Comparison of ENCODE assay signal across 1 cellular context in genomic region chr6:161347988-161348627, GRCh38.
TF ChIP-seq lines count a peak whose summit lies in the region.

No MANE protein-coding gene starts in this region.

TF ChIP-seq in K562, 482 proteins besides CTCF, POLR2A, EP300 and RAD21 (continued from another document):
- TF ChIP-seq, protein P1, sequence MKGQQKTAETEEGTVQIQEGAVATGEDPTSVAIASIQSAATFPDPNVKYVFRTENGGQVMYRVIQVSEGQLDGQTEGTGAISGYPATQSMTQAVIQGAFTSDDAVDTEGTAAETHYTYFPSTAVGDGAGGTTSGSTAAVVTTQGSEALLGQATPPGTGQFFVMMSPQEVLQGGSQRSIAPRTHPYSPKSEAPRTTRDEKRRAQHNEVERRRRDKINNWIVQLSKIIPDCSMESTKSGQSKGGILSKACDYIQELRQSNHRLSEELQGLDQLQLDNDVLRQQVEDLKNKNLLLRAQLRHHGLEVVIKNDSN (CRISPR knock-in tag; IDR thresholded peaks at IDR 0.05): peak; percentile 73
- TF ChIP-seq, protein P2, sequence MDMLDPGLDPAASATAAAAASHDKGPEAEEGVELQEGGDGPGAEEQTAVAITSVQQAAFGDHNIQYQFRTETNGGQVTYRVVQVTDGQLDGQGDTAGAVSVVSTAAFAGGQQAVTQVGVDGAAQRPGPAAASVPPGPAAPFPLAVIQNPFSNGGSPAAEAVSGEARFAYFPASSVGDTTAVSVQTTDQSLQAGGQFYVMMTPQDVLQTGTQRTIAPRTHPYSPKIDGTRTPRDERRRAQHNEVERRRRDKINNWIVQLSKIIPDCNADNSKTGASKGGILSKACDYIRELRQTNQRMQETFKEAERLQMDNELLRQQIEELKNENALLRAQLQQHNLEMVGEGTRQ (CRISPR knock-in tag; IDR thresholded peaks at IDR 0.05): peak; percentile 75
- TF ChIP-seq, protein P3, sequence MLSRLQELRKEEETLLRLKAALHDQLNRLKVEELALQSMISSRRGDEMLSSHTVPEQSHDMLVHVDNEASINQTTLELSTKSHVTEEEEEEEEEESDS (CRISPR knock-in tag; IDR thresholded peaks at IDR 0.05): no peak
